29 cellular contexts compared by ENCODE assay signal in genomic region chr11:131644204-131644603, GRCh38.
DNase-seq lines count a peak whose midpoint lies in the region; ATAC-seq lines count a peak whose summit lies in the region.
"Had no signal": no experiment of that assay in that cellular context is flagged by ENCODE, and none has a peak within 500 bp of the region (broad histone marks: within the 10 kb centered on the region; RNA-seq: fewer than 3 reads in every experiment).

No MANE protein-coding gene starts in this region.

- ATAC-seq in GM18867 (IDR thresholded peaks at IDR 0.05; ENCODE audit: unreplicated experiment) (peak; percentile 48), HG03342 (IDR thresholded peaks at IDR 0.05; ENCODE audit: unreplicated experiment) (peak; percentile 51), left cardiac atrium (no peak)
- ATAC-seq in activated CD4-positive, CD25-positive, alpha-beta regulatory T cell treated with anti-CD3 and anti-CD28 coated beads, Interleukin-2, amount 50 U/mL, for 24 hours, result no peak
- ATAC-seq: activated CD8-positive, alpha-beta memory T cell treated with anti-CD3 and anti-CD28 coated beads, Interleukin-2, amount 10 ng/mL, durations not matched to agents 7 days and 5 days; activated T-cell treated with anti-CD3 and anti-CD28 coated beads, Interleukin-2, amount 50 U/mL, for 4 hours; GM23338; left colon; PC-3 had no signal

- H3K27me3 Mint-ChIP-seq in activated naive CD8-positive, alpha-beta T cell treated with anti-CD3 and anti-CD28 coated beads for 36 hours, result no peaks in the 10 kb centered on the region
- H3K27me3 Mint-ChIP-seq: activated CD8-positive, alpha-beta memory T cell treated with anti-CD3 and anti-CD28 coated beads, Interleukin-2, amount 10 ng/mL, durations not matched to agents 7 days and 5 days; CD8-positive, alpha-beta memory T cell had no signal

- no peak overlapping the region for H3K27ac Mint-ChIP-seq in activated naive CD8-positive, alpha-beta T cell treated with anti-CD3 and anti-CD28 coated beads for 36 hours
- H3K27ac Mint-ChIP-seq: activated B cell treated with CpG ODN at 0.5 μM for 24 hours; activated CD8-positive, alpha-beta memory T cell treated with anti-CD3 and anti-CD28 coated beads, Interleukin-2, amount 10 ng/mL, durations not matched to agents 7 days and 5 days; CD8-positive, alpha-beta memory T cell; GM23338; HFFc6; nephron progenitor cell had no signal

- no peak overlapping the region for H3K4me3 Mint-ChIP-seq in activated naive CD8-positive, alpha-beta T cell treated with anti-CD3 and anti-CD28 coated beads for 36 hours
- H3K4me3 Mint-ChIP-seq: activated B cell treated with CpG ODN at 0.5 μM for 24 hours; activated CD8-positive, alpha-beta memory T cell treated with anti-CD3 and anti-CD28 coated beads, Interleukin-2, amount 10 ng/mL, durations not matched to agents 7 days and 5 days; activated T-cell treated with anti-CD3 and anti-CD28 coated beads, Interleukin-2, amount 50 U/mL, for 4 hours; CD8-positive, alpha-beta memory T cell; GM23338; HFFc6; nephron progenitor cell had no signal

- H3K4me1 Mint-ChIP-seq in activated naive CD8-positive, alpha-beta T cell treated with anti-CD3 and anti-CD28 coated beads for 36 hours, result no peaks in the 10 kb centered on the region
- H3K4me1 Mint-ChIP-seq: activated B cell treated with CpG ODN at 0.5 μM for 24 hours; activated CD8-positive, alpha-beta memory T cell treated with anti-CD3 and anti-CD28 coated beads, Interleukin-2, amount 10 ng/mL, durations not matched to agents 7 days and 5 days; CD8-positive, alpha-beta memory T cell had no signal

- DNase-seq in H4 (ENCODE audit: low spot score) (peak; percentile 34), kidney tubule cell (ENCODE audit: low spot score) (peak; percentile 35), left cardiac atrium (no peak)
- DNase-seq in activated effector memory CD4-positive, alpha-beta T cell treated with Interleukin-2 at 50 U/mL for 16 hours, result no peak
- DNase-seq in activated naive CD8-positive, alpha-beta T cell treated with anti-CD3 and anti-CD28 coated beads for 36 hours, result no peak
- DNase-seq: activated B cell treated with CpG ODN at 0.5 μM for 24 hours; activated CD8-positive, alpha-beta memory T cell treated with anti-CD3 and anti-CD28 coated beads, Interleukin-2, amount 10 ng/mL, durations not matched to agents 7 days and 5 days; activated gamma-delta T cell treated with Interleukin-2 at 50 U/mL for 16 hours; activated T-cell treated with anti-CD3 and anti-CD28 coated beads, Interleukin-2, amount 50 U/mL, for 4 hours; BE2C; CD8-positive, alpha-beta memory T cell; DMS 273 treated with DMSO at 0.1 percent for 48 hours; HFFc6; hypothalamus; left colon; MM.1S; NCI-H1417; NCI-H2081; NCI-H2227 treated with DMSO at 0.1 percent for 48 hours; NCI-H526 treated with DMSO at 0.1 percent for 48 hours; nephron progenitor cell; NK-92 treated with Interleukin-12 subunit alpha and Interleukin-12 subunit beta, amount 100 ng/mL, for 24 hours; PC-3; stimulated activated naive CD4-positive, alpha-beta T cell; upper lobe of left lung had no signal

- H3K36me3 Mint-ChIP-seq in activated naive CD8-positive, alpha-beta T cell treated with anti-CD3 and anti-CD28 coated beads for 36 hours, result no peaks in the 10 kb centered on the region
- H3K36me3 Mint-ChIP-seq: activated CD8-positive, alpha-beta memory T cell treated with anti-CD3 and anti-CD28 coated beads, Interleukin-2, amount 10 ng/mL, durations not matched to agents 7 days and 5 days; CD8-positive, alpha-beta memory T cell had no signal

- H3K9me3 Mint-ChIP-seq in activated naive CD8-positive, alpha-beta T cell treated with anti-CD3 and anti-CD28 coated beads for 36 hours, result no peaks in the 10 kb centered on the region
- H3K9me3 Mint-ChIP-seq: activated T-cell treated with anti-CD3 and anti-CD28 coated beads, Interleukin-2, amount 50 U/mL, for 4 hours; GM23338; HFFc6; nephron progenitor cell had no signal

- intact Hi-C loops in left cardiac atrium (cut with DNase I), result no loop called here

Comparison
In these comparisons a context has a peak if more than half of its experiments do, and no peak if none do; other contexts are left out.
1. ATAC-seq: peak in GM18867 (single experiment) and HG03342 (single experiment); none in activated CD4-positive, CD25-positive, alpha-beta regulatory T cell treated with anti-CD3 and anti-CD28 coated beads, Interleukin-2, amount 50 U/mL, for 24 hours (0 of 2) and left cardiac atrium (0 of 2).
2. DNase-seq: peak in H4 (single experiment) and kidney tubule cell (single experiment); none in activated effector memory CD4-positive, alpha-beta T cell treated with Interleukin-2 at 50 U/mL for 16 hours (single experiment), left cardiac atrium (single experiment) and activated naive CD8-positive, alpha-beta T cell treated with anti-CD3 and anti-CD28 coated beads for 36 hours (single experiment).